Comparison of ENCODE assay signal across 12 cellular contexts in genomic region chr22:22952531-22953295, GRCh38.
"Had no signal": no experiment of that assay in that cellular context is flagged by ENCODE, and none has a peak within 500 bp of the region (broad histone marks: within the 10 kb centered on the region; RNA-seq: fewer than 3 reads in every experiment).

No MANE protein-coding gene starts in this region.

- H3K9me3 Mint-ChIP-seq: activated naive CD4-positive, alpha-beta T cell treated with anti-CD3 and anti-CD28 coated beads, Interleukin-2, amount 50 U/mL, for 72 hours; central memory CD8-positive, alpha-beta T cell; effector memory CD8-positive, alpha-beta T cell had no signal

- H3K27ac Mint-ChIP-seq: activated naive CD4-positive, alpha-beta T cell treated with anti-CD3 and anti-CD28 coated beads, Interleukin-2, amount 50 U/mL, for 72 hours; effector memory CD8-positive, alpha-beta T cell had no signal

- H3K4me3 Mint-ChIP-seq: central memory CD8-positive, alpha-beta T cell; effector memory CD8-positive, alpha-beta T cell had no signal

- ATAC-seq: activated naive CD4-positive, alpha-beta T cell treated with anti-CD3 and anti-CD28 coated beads, Interleukin-2, amount 50 U/mL, for 72 hours; body of pancreas; effector memory CD8-positive, alpha-beta T cell; gastrocnemius medialis; pancreas had no signal

- H3K36me3 Mint-ChIP-seq: activated naive CD4-positive, alpha-beta T cell treated with anti-CD3 and anti-CD28 coated beads, Interleukin-2, amount 50 U/mL, for 72 hours had no signal

- DNase-seq: activated CD4-positive, alpha-beta T cell treated with anti-CD3 and anti-CD28 coated beads for 4 hours; activated T-cell treated with anti-CD3 and anti-CD28 coated beads for 4 hours; amniotic stem cell; body of pancreas; effector memory CD8-positive, alpha-beta T cell; gastrocnemius medialis; kidney; pancreas; stimulated activated CD4-positive, alpha-beta T cell treated with anti-CD3 and anti-CD28 coated beads, Interleukin-4, amount 100 ng/mL, for 4 hours; T1000 had no signal
